Comparison of ENCODE assay signal across 16 cellular contexts in genomic region chr1:180291004-180291403, GRCh38.
DNase-seq lines count a peak whose midpoint lies in the region; ATAC-seq and TF ChIP-seq lines count a peak whose summit lies in the region.
"Had no signal": no experiment of that assay in that cellular context is flagged by ENCODE, and none has a peak within 500 bp of the region (broad histone marks: within the 10 kb centered on the region; RNA-seq: fewer than 3 reads in every experiment).

No MANE protein-coding gene starts in this region.

- no peak for ATAC-seq in CD4-positive, alpha-beta T cell (ENCODE audit: poor library complexity)
- ATAC-seq in left colon (peak; percentile 81), HG03108 (IDR thresholded peaks at IDR 0.05; ENCODE audit: unreplicated experiment) (no peak)

- H3K4me1 Mint-ChIP-seq in CD4-positive, alpha-beta T cell (ENCODE audit: low read depth) = peaks cover 36% of the 10 kb centered on the region

- H3K9me3 ChIP-seq in CD4-positive, alpha-beta T cell (ENCODE audit: control insufficient read depth, low read length) = no peaks in the 10 kb centered on the region

- no peak overlapping the region for H3K27ac ChIP-seq in CD4-positive, alpha-beta T cell (ENCODE audit: low read depth, low read length)
- H3K27ac ChIP-seq: BLaER1, skin epidermis had no signal

- peaks cover 40% of the 10 kb centered on the region for H3K36me3 Mint-ChIP-seq in CD4-positive, alpha-beta T cell (ENCODE audit: low read depth)

- H3K4me3 Mint-ChIP-seq in CD4-positive, alpha-beta T cell = no peak overlapping the region

- no peak for DNase-seq in CD4-positive, alpha-beta T cell
- DNase-seq in H4 (ENCODE audit: low spot score) (peak; percentile 21), astrocyte of the hippocampus (ENCODE audit: low read depth, low spot score) (peak; percentile 20), left colon (no peak), NCI-H2081 (lab: John Stamatoyannopoulos, UW) (no peak), iPS-NIHi11 (ENCODE audit: low spot score) (no peak), posterior cingulate gyrus (no peak)
- DNase-seq: activated T-cell treated with anti-CD3 and anti-CD28 coated beads, Interleukin-2, amount 50 U/mL, for 1 hour; amniotic stem cell; dermis blood vessel endothelial cell; DMS79 treated with DMSO at 0.1 percent for 48 hours; nucleus accumbens; Right ventricle myocardium superior had no signal

- TF ChIP-seq CTCF in CD4-positive, alpha-beta T cell (IDR thresholded peaks at IDR 0.05) = no peak

- H3K9me3 Mint-ChIP-seq in CD4-positive, alpha-beta T cell = peaks cover 2% of the 10 kb centered on the region

- H3K27ac Mint-ChIP-seq in CD4-positive, alpha-beta T cell = peak overlapping the region; percentile 25

- H3K27me3 Mint-ChIP-seq in CD4-positive, alpha-beta T cell = no peaks in the 10 kb centered on the region

- CTCF ChIA-PET in CD4-positive, alpha-beta T cell (lab: Charles Lee) = no interaction called here

- H3K27me3 ChIP-seq in CD4-positive, alpha-beta T cell (ENCODE audit: control insufficient read depth, insufficient read depth, low read length) = no peaks in the 10 kb centered on the region
- H3K27me3 ChIP-seq: BLaER1 had no signal

- intact Hi-C loops in CD4-positive, alpha-beta T cell (cut with DNase I, micrococcal nuclease) = no loop called here
- intact Hi-C loops in left colon (cut with DNase I, micrococcal nuclease) (no loop called here), posterior cingulate gyrus (cut with DNase I) (no loop called here)

- POLR2A ChIA-PET in CD4-positive, alpha-beta T cell (lab: Charles Lee) = no interaction called here

Comparison
In these comparisons a context has a peak if more than half of its experiments do, and no peak if none do; other contexts are left out.
1. DNase-seq: peak in H4 (single experiment) and astrocyte of the hippocampus (single experiment); none in CD4-positive, alpha-beta T cell (0 of 10), left colon (0 of 2), NCI-H2081 (0 of 2), iPS-NIHi11 (single experiment) and posterior cingulate gyrus (0 of 10).